ENCODE assay signal across 8 cellular contexts in the genomic region with DNA sequence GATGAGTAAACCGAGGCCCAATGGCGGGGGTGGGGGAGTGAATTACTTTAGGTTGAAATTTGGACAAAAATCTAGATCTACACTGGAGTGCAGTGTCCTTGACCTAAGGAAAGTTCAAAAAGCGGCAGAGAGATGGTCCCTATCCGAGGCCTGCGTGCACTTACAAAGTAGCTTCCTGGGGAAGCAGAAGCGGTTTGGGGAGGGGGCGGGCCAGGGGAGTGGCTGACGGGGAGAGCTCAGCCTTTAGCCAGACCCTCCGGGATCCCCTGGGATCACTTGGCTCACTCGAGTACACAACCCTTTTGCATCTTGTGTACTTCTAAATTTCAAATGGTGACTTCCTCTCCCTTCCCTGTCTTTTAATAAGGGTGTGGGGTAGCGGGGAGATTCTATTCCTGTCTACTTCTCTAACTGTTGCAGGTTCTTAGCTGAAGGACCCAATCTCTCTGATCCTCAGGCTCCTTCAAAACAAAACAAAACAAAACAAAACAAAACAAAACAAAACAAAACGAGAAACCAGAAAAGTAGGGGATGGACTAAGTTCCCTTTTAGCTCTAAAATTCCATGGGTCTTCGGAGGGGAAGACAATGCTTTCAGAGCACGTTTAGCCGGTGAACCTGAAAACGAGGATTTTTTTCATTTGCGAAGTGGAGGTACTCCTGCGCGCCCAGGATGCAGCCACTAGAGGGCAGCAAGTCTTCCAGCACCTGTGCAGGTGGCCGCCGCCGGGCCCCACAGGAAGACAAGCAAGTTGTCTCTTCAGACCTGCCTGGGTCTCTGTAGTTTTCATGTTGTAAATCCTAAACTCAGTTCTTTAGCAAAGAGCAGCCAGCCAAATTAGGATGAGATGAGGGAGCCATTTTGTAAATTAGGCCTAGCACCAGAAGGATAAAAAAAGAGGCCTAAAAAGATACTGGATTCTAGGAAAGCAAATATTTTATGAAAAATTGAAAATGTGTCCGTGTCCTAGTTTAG. TPM values are rescaled to one million over a fixed set of nuclear protein-coding genes. Genes with fewer than 3 reads are reported as not detected.
DNase-seq lines count a peak whose midpoint lies in the region; ATAC-seq and TF ChIP-seq lines count a peak whose summit lies in the region.

No MANE protein-coding gene starts in this region.

- H3K4me1 Mint-ChIP-seq in activated CD8-positive, alpha-beta memory T cell treated with anti-CD3 and anti-CD28 coated beads, Interleukin-2, amount 10 ng/mL, durations not matched to agents 7 days and 5 days = peaks cover 8% of the 10 kb centered on the region
- H3K4me1 Mint-ChIP-seq in endothelial cell (ENCODE audit: unreplicated experiment) = peaks cover 3% of the 10 kb centered on the region

- H3K36me3 Mint-ChIP-seq in activated CD8-positive, alpha-beta memory T cell treated with anti-CD3 and anti-CD28 coated beads, Interleukin-2, amount 10 ng/mL, durations not matched to agents 7 days and 5 days = no peaks in the 10 kb centered on the region
- peaks cover 9% of the 10 kb centered on the region for H3K36me3 Mint-ChIP-seq in endothelial cell (ENCODE audit: low read depth, unreplicated experiment)

- no peaks in the 10 kb centered on the region for H3K27me3 ChIP-seq in mononuclear cell (ENCODE audit: insufficient read depth, low read length)

- DNase-seq in D341Med (ENCODE audit: low spot score) = peak; percentile 89
- DNase-seq in NCI-H82 (lab: John Stamatoyannopoulos, UW) = peak; percentile 88
- peak; percentile 89 for DNase-seq in activated CD8-positive, alpha-beta memory T cell treated with anti-CD3 and anti-CD28 coated beads, Interleukin-2, amount 10 ng/mL, durations not matched to agents 7 days and 5 days
- DNase-seq in endothelial cell (ENCODE audit: low spot score) = peak; percentile 73
- DNase-seq in stimulated activated CD8-positive, alpha-beta memory T cell treated with anti-CD3 and anti-CD28 coated beads, Interleukin-4, amount 100 ng/mL, for 48 hours = peak; percentile 91

- H3K9me3 Mint-ChIP-seq in activated CD8-positive, alpha-beta memory T cell treated with anti-CD3 and anti-CD28 coated beads, Interleukin-2, amount 10 ng/mL, durations not matched to agents 7 days and 5 days (ENCODE audit: low read depth) = no peaks in the 10 kb centered on the region
- peaks cover 6% of the 10 kb centered on the region for H3K9me3 Mint-ChIP-seq in endothelial cell (ENCODE audit: unreplicated experiment)

- no peak overlapping the region for H3K27ac Mint-ChIP-seq in activated CD8-positive, alpha-beta memory T cell treated with anti-CD3 and anti-CD28 coated beads, Interleukin-2, amount 10 ng/mL, durations not matched to agents 7 days and 5 days
- H3K27ac Mint-ChIP-seq in endothelial cell (ENCODE audit: unreplicated experiment) = no peak overlapping the region

- peak overlapping the region; percentile 12 for H3K4me3 ChIP-seq in mononuclear cell (ENCODE audit: low read length)

- ATAC-seq in HG03196 (IDR thresholded peaks at IDR 0.05; ENCODE audit: unreplicated experiment) = peak; percentile 63
- ATAC-seq in activated CD8-positive, alpha-beta memory T cell treated with anti-CD3 and anti-CD28 coated beads, Interleukin-2, amount 10 ng/mL, durations not matched to agents 7 days and 5 days = peak; percentile 98
- ATAC-seq in GM18867 (IDR thresholded peaks at IDR 0.05; ENCODE audit: unreplicated experiment) = no peak

- CTCF ChIA-PET in activated CD8-positive, alpha-beta memory T cell treated with anti-CD3 and anti-CD28 coated beads, Interleukin-2, amount 10 ng/mL, durations not matched to agents 7 days and 5 days (lab: Charles Lee) = interaction anchor here (0.6 to 2.7 kb wide), 55 partner anchors 10 to 316 kb away, joined by 3 to 25 read pairs (median 4); partner anchors contain the start of genes C2CD4D, MRPL9, RORC and THEM5

- peaks cover 11% of the 10 kb centered on the region for H3K4me1 ChIP-seq in mononuclear cell (ENCODE audit: insufficient read depth, low read length)

- peak; percentile 91 for TF ChIP-seq CTCF in endothelial cell (IDR thresholded peaks at IDR 0.05; ENCODE audit: unreplicated experiment)

- H3K27me3 Mint-ChIP-seq in activated CD8-positive, alpha-beta memory T cell treated with anti-CD3 and anti-CD28 coated beads, Interleukin-2, amount 10 ng/mL, durations not matched to agents 7 days and 5 days = peaks cover 15% of the 10 kb centered on the region
- H3K27me3 Mint-ChIP-seq in endothelial cell (ENCODE audit: unreplicated experiment) = peaks cover 6% of the 10 kb centered on the region

- peak overlapping the region; percentile 33 for H3K4me3 Mint-ChIP-seq in activated CD8-positive, alpha-beta memory T cell treated with anti-CD3 and anti-CD28 coated beads, Interleukin-2, amount 10 ng/mL, durations not matched to agents 7 days and 5 days
- H3K4me3 Mint-ChIP-seq in endothelial cell (ENCODE audit: unreplicated experiment) = peak overlapping the region; percentile 88

- H3K9me3 ChIP-seq in mononuclear cell (ENCODE audit: low read depth, low read length) = peaks cover 7% of the 10 kb centered on the region

RNA-seq across cellular contexts. Expression of gene SNX27, which starts 17.9 kb away (rescaled TPM):
- 10 to 100 TPM; 26.0 to 27.7 TPM for total RNA-seq in activated CD8-positive, alpha-beta memory T cell treated with anti-CD3 and anti-CD28 coated beads, Interleukin-2, amount 10 ng/mL, durations not matched to agents 7 days and 5 days
- total RNA-seq in endothelial cell (ENCODE audit: unreplicated experiment) (28.9 TPM), mononuclear cell (26.7 TPM)

RNA-seq across cellular contexts. Expression of gene TUFT1, which starts 53.8 kb away (rescaled TPM):
- total RNA-seq in activated CD8-positive, alpha-beta memory T cell treated with anti-CD3 and anti-CD28 coated beads, Interleukin-2, amount 10 ng/mL, durations not matched to agents 7 days and 5 days = 1 to 10 TPM; 1.7 to 2.5 TPM
- total RNA-seq in endothelial cell (ENCODE audit: unreplicated experiment) (11.2 TPM), mononuclear cell (4.0 TPM)
